ENCODE assay signal across 22 cellular contexts in the genomic region with DNA sequence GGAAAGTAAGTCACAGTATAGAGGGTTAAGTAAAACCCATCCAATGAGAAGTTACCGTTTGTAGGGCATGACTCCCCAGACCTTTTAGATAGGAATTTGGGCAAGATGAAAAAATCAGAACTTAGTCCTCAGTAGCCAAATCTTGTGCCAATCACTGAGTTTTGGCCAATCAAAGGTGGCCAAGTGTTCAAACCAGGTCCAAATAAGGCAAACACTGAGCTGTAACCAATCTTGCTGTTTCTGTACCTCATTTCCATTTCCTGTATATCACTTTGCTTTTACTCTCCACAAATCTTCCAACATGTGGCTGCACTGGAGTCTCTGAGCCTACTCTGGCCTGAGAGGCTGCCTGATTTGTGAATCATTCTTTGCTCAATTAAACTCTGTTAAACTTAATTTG.
DNase-seq lines count a peak whose midpoint lies in the region; ATAC-seq and TF ChIP-seq lines count a peak whose summit lies in the region.
"Had no signal": no experiment of that assay in that cellular context is flagged by ENCODE, and none has a peak within 500 bp of the region (broad histone marks: within the 10 kb centered on the region; RNA-seq: fewer than 3 reads in every experiment).

No MANE protein-coding gene starts in this region.

- ATAC-seq in HCT116 = no peak
- no peak for ATAC-seq in stimulated activated naive B cell treated with anti-CD40 and anti-IgM and Interleukin-4, amounts not matched to agents 10 μg/mL and 1 μg/mL and 100 μg/mL, for 72 hours (replicated peaks)
- ATAC-seq in HG03196 (IDR thresholded peaks at IDR 0.05; ENCODE audit: unreplicated experiment) = no peak
- ATAC-seq: left colon had no signal

- H3K4me3 ChIP-seq in HCT116 (replicated peaks in 1 of 2; ENCODE audit: low read depth in 1 of 2, low read length in 2 of 2) = no peak overlapping the region
- no peak overlapping the region for H3K4me3 ChIP-seq in SJSA1
- H3K4me3 ChIP-seq in fibroblast of the aortic adventitia (ENCODE audit: low read depth, low read length) = no peak overlapping the region
- H3K4me3 ChIP-seq in osteoblast (ENCODE audit: insufficient read depth, low read length) = no peak overlapping the region
- H3K4me3 ChIP-seq in tibial nerve = no peak overlapping the region
- H3K4me3 ChIP-seq: esophagus muscularis mucosa, mucosa of descending colon, tibial artery had no signal

- RAD21 ChIA-PET in HCT116 (lab: Charles Lee; ENCODE audit: low non-redundant PET in 1 of 2, low total read pairs in 2 of 2, uncharacterized antibody in 2 of 2, unreplicated experiment in 2 of 2) = no interaction called here

- no peaks in the 10 kb centered on the region for H3K27me3 ChIP-seq in HCT116 (ENCODE audit: insufficient read depth, low read length)
- H3K27me3 ChIP-seq in SJSA1 (replicated peaks) = no peaks in the 10 kb centered on the region
- peaks cover 3% of the 10 kb centered on the region for H3K27me3 ChIP-seq in osteoblast (ENCODE audit: insufficient read depth, low read length)
- H3K27me3 ChIP-seq in tibial nerve = no peaks in the 10 kb centered on the region
- H3K27me3 ChIP-seq: brain microvascular endothelial cell, esophagus muscularis mucosa, tibial artery had no signal

- TF ChIP-seq CTCF in HCT116 (IDR thresholded peaks at IDR 0.05 in 2 of 3, conservative IDR thresholded peaks at IDR 0.05 in 1 of 3; ENCODE audit: borderline replicate concordance in 1 of 3, insufficient read depth in 1 of 3, low read depth in 2 of 3, low read length in 2 of 3) (no peak), fibroblast of the aortic adventitia (IDR thresholded peaks at IDR 0.05; ENCODE audit: insufficient read depth, low read length) (no peak), osteoblast (IDR thresholded peaks at IDR 0.05; ENCODE audit: extremely low read depth, low read depth, low read length) (no peak), tibial nerve (IDR thresholded peaks at IDR 0.05) (no peak)

- peaks cover 14 to 32% of the 10 kb centered on the region in 2 experiments for H3K4me1 ChIP-seq in HCT116 (ENCODE audit: control insufficient read depth in 1 of 2, insufficient read depth in 2 of 2, low read length in 2 of 2)
- peaks cover 6% of the 10 kb centered on the region; the same call in 1 of the 2 replicates for H3K4me1 ChIP-seq in SJSA1 (replicated peaks)
- no peaks in the 10 kb centered on the region for H3K4me1 ChIP-seq in osteoblast (ENCODE audit: insufficient read depth, low read length)
- H3K4me1 ChIP-seq in tibial nerve = peaks cover 0 to 3% (median 0%) of the 10 kb centered on the region in 4 donors
- H3K4me1 ChIP-seq: tibial artery had no signal

- H3K79me2 ChIP-seq in HCT116 (ENCODE audit: insufficient read depth, low read length) (no peaks in the 10 kb centered on the region), osteoblast (ENCODE audit: insufficient read depth, low read length) (no peaks in the 10 kb centered on the region)

- no peak overlapping the region for H2AFZ ChIP-seq in HCT116 (ENCODE audit: low read depth, low read length, poor library complexity, severe bottlenecking)
- no peak overlapping the region for H2AFZ ChIP-seq in osteoblast (ENCODE audit: low read length)

- no peak overlapping the region for H3K4me3 Mint-ChIP-seq in stimulated activated naive B cell treated with anti-CD40 and anti-IgM and Interleukin-4, amounts not matched to agents 10 μg/mL and 1 μg/mL and 100 μg/mL, for 72 hours
- H3K4me3 Mint-ChIP-seq: CD4-positive, CD25-positive, alpha-beta regulatory T cell had no signal

- no peak overlapping the region for H3K27ac ChIP-seq in HCT116 (ENCODE audit: low read depth, low read length)
- H3K27ac ChIP-seq in SJSA1 = peak overlapping the region; percentile 27; the same call in 1 of the 2 replicates
- H3K27ac ChIP-seq in osteoblast (ENCODE audit: low read depth, low read length) = no peak overlapping the region
- no peak overlapping the region for H3K27ac ChIP-seq in tibial nerve
- H3K27ac ChIP-seq: brain microvascular endothelial cell, esophagus muscularis mucosa, tibial artery had no signal

- H3K27ac Mint-ChIP-seq in stimulated activated naive B cell treated with anti-CD40 and anti-IgM and Interleukin-4, amounts not matched to agents 10 μg/mL and 1 μg/mL and 100 μg/mL, for 72 hours = peak overlapping the region; percentile 52

- WGBS in tibial nerve, 2 donors = 55 to 64% methylated on average over 1 of the region's 1 CpG

- H3K27me3 Mint-ChIP-seq in stimulated activated naive B cell treated with anti-CD40 and anti-IgM and Interleukin-4, amounts not matched to agents 10 μg/mL and 1 μg/mL and 100 μg/mL, for 72 hours = no peaks in the 10 kb centered on the region

- H3K9me3 ChIP-seq in HCT116 (ENCODE audit: control insufficient read depth in 1 of 2, insufficient read depth in 1 of 2, low read depth in 1 of 2, low read length in 2 of 2) (no peaks in the 10 kb centered on the region), SJSA1 (replicated peaks) (no peaks in the 10 kb centered on the region; the same call in none of the 2 replicates), osteoblast (ENCODE audit: low read depth, low read length) (no peaks in the 10 kb centered on the region), tibial nerve (no peaks in the 10 kb centered on the region)
- H3K9me3 ChIP-seq: esophagus muscularis mucosa, mucosa of descending colon, tibial artery had no signal

- TF ChIP-seq POLR2A in HCT116 (IDR thresholded peaks at IDR 0.05; ENCODE audit: borderline replicate concordance, extremely low read depth, insufficient read depth, insufficient read length) (no peak), tibial nerve (IDR thresholded peaks at IDR 0.05) (no peak)

- no peak overlapping the region for H3K4me2 ChIP-seq in HCT116 (ENCODE audit: low read length)
- H3K4me2 ChIP-seq in osteoblast (ENCODE audit: insufficient read depth, low read length) = no peak overlapping the region

- H4K20me1 ChIP-seq in HCT116 (ENCODE audit: insufficient read depth) = no peaks in the 10 kb centered on the region
- H4K20me1 ChIP-seq in osteoblast (ENCODE audit: insufficient read depth, low read length) = no peaks in the 10 kb centered on the region

- POLR2A ChIA-PET in HCT116 (lab: Charles Lee) = no interaction called here

- DNase-seq in HCT116 (ENCODE audit: low read depth, low spot score) = no peak
- DNase-seq in SJSA1 (ENCODE audit: low read depth in 1 of 2, low spot score in 2 of 2) = peak in 1 of 2 experiments; percentile 21
- DNase-seq in fibroblast of the aortic adventitia (ENCODE audit: low read depth) = peak; percentile 24
- DNase-seq in stimulated activated naive B cell treated with anti-CD40 and anti-IgM and Interleukin-4, amounts not matched to agents 10 μg/mL and 1 μg/mL and 100 μg/mL, for 72 hours = no peak
- DNase-seq in osteoblast (ENCODE audit: insufficient read length, low spot score, missing footprints) = no peak
- no peak for DNase-seq in tibial nerve (ENCODE audit: low spot score in 2 of 2)
- DNase-seq: activated CD4-positive, alpha-beta T cell treated with anti-CD3 and anti-CD28 coated beads for 1 hour; activated naive CD4-positive, alpha-beta T cell treated with anti-CD3 and anti-CD28 coated beads, Interleukin-2, amount 50 U/mL, for 16 hours; brain microvascular endothelial cell; CD4-positive, CD25-positive, alpha-beta regulatory T cell; DMS79; hypothalamus; Kasumi-1; left colon; mucosa of descending colon; NCI-H146; occipital lobe; SHP77 treated with DMSO at 0.1 percent for 48 hours; stimulated activated CD4-positive, alpha-beta T cell treated with anti-CD3 and anti-CD28 coated beads, Interleukin-4, amount 100 ng/mL, for 24 hours; tibial artery had no signal

- intact Hi-C loops in HCT116 (cut with micrococcal nuclease) = no loop called here

- no peak for TF ChIP-seq RAD21 in HCT116 (IDR thresholded peaks at IDR 0.05; ENCODE audit: low read depth)

- CTCF ChIA-PET in HCT116 (lab: Charles Lee) = interaction anchor here (1.4 kb wide), 1 partner anchor 143 kb away, joined by 5 read pairs; no protein-coding TSS in a partner anchor

- H3K4me1 Mint-ChIP-seq in stimulated activated naive B cell treated with anti-CD40 and anti-IgM and Interleukin-4, amounts not matched to agents 10 μg/mL and 1 μg/mL and 100 μg/mL, for 72 hours = peaks cover 39 to 57% of the 10 kb centered on the region in 2 donors

- H3K36me3 Mint-ChIP-seq in stimulated activated naive B cell treated with anti-CD40 and anti-IgM and Interleukin-4, amounts not matched to agents 10 μg/mL and 1 μg/mL and 100 μg/mL, for 72 hours = peaks cover 15 to 23% of the 10 kb centered on the region in 2 donors
- H3K36me3 Mint-ChIP-seq: CD4-positive, CD25-positive, alpha-beta regulatory T cell had no signal

- H3K36me3 ChIP-seq in HCT116 (ENCODE audit: control insufficient read depth in 1 of 2, insufficient read depth in 2 of 2, low read length in 2 of 2) = no peaks in the 10 kb centered on the region
- H3K36me3 ChIP-seq in SJSA1 = no peaks in the 10 kb centered on the region
- H3K36me3 ChIP-seq in osteoblast (ENCODE audit: insufficient read depth, low read length) = no peaks in the 10 kb centered on the region
- H3K36me3 ChIP-seq in tibial nerve = no peaks in the 10 kb centered on the region
- H3K36me3 ChIP-seq: brain microvascular endothelial cell, esophagus muscularis mucosa, tibial artery had no signal

- BruUV-seq in HCT116 (replicated peaks; lab: Mats Ljungman, UMichigan) = no TSS peak

- H3K9ac ChIP-seq in HCT116 (ENCODE audit: low read length) = no peak overlapping the region

- no peak for TF ChIP-seq EP300 in tibial nerve (IDR thresholded peaks at IDR 0.05)

- peaks cover 10 to 15% of the 10 kb centered on the region in 2 donors for H3K9me3 Mint-ChIP-seq in stimulated activated naive B cell treated with anti-CD40 and anti-IgM and Interleukin-4, amounts not matched to agents 10 μg/mL and 1 μg/mL and 100 μg/mL, for 72 hours

- H3K9me2 ChIP-seq in HCT116 (ENCODE audit: insufficient read depth) = no peaks in the 10 kb centered on the region

TF ChIP-seq in HCT116, 20 proteins besides CTCF, POLR2A, EP300 and RAD21:
- TF ChIP-seq ZFX (IDR thresholded peaks at IDR 0.05) = no peak
- no peak for TF ChIP-seq SIN3A (IDR thresholded peaks at IDR 0.05; ENCODE audit: low read depth)
- TF ChIP-seq, protein P1, sequence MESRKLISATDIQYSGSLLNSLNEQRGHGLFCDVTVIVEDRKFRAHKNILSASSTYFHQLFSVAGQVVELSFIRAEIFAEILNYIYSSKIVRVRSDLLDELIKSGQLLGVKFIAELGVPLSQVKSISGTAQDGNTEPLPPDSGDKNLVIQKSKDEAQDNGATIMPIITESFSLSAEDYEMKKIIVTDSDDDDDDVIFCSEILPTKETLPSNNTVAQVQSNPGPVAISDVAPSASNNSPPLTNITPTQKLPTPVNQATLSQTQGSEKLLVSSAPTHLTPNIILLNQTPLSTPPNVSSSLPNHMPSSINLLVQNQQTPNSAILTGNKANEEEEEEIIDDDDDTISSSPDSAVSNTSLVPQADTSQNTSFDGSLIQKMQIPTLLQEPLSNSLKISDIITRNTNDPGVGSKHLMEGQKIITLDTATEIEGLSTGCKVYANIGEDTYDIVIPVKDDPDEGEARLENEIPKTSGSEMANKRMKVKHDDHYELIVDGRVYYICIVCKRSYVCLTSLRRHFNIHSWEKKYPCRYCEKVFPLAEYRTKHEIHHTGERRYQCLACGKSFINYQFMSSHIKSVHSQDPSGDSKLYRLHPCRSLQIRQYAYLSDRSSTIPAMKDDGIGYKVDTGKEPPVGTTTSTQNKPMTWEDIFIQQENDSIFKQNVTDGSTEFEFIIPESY (IDR thresholded peaks at IDR 0.05; ENCODE audit: extremely low read depth, insufficient replicate concordance, low read length) = no peak
- peak; percentile 58; the same call in 1 of the 2 replicates for TF ChIP-seq SRF (IDR thresholded peaks at IDR 0.05; ENCODE audit: low read depth)
